10 cellular contexts compared by ENCODE assay signal in the genomic region with DNA sequence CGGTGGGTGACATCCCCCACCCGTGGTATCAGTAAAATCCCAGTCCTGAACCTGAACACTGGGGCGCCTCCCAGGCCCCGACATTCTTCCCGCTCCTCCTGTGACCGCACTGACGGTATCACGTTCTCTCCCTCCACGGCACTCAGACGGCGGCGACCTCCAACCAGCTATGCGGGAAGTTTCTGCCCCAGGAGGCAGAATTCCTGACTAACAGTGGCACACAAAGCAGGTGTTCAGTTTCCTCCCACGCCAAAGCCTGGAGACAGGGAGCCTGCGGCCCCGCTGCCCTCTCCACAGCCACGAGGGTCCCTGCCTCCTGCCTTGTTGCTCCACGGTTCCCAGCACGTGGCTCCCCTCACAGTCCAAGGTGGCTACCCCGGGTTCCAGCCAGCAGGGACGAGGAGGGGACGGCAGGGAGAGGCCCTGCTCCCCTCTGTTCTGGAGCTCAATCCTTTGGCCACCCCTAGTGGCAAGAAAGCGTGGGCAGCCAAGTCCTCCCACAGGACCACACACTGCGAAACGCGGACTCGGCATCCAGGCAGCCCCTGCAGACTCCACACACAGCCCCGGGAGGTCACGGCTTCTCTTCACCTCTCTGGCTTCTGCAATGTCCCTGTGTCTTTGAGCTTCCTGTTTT. TPM values are rescaled to one million over a fixed set of nuclear protein-coding genes. Genes with fewer than 3 reads are reported as not detected.
DNase-seq lines count a peak whose midpoint lies in the region; ATAC-seq and TF ChIP-seq lines count a peak whose summit lies in the region.
"Had no signal": no experiment of that assay in that cellular context is flagged by ENCODE, and none has a peak within 500 bp of the region (broad histone marks: within the 10 kb centered on the region; RNA-seq: fewer than 3 reads in every experiment).

No MANE protein-coding gene starts in this region.

- DNase-seq in activated T-cell treated with anti-CD3 and anti-CD28 coated beads, Interleukin-2, amount 50 U/mL, for 24 hours: no peak
- DNase-seq in activated T-cell treated with anti-CD3 and anti-CD28 coated beads for 4 hours: no peak
- no peak for DNase-seq in endothelial cell (ENCODE audit: low spot score)
- no peak for DNase-seq in lung (ENCODE audit: low spot score)
- peak in 1 of 2 donors; percentile 59 for DNase-seq in upper lobe of left lung
- DNase-seq in DMS53 (lab: John Stamatoyannopoulos, UW): no peak
- DNase-seq: activated CD4-positive, alpha-beta T cell treated with anti-CD3 and anti-CD28 coated beads for 48 hours; naive B cell had no signal

- peak overlapping the region; percentile 11 for H3K27ac Mint-ChIP-seq in activated T-cell treated with anti-CD3 and anti-CD28 coated beads, Interleukin-2, amount 50 U/mL, for 24 hours
- peak overlapping the region; percentile 75 for H3K27ac Mint-ChIP-seq in endothelial cell (ENCODE audit: unreplicated experiment)

- H3K36me3 Mint-ChIP-seq in activated T-cell treated with anti-CD3 and anti-CD28 coated beads, Interleukin-2, amount 50 U/mL, for 24 hours (ENCODE audit: low read depth): peaks cover 81% of the 10 kb centered on the region
- peaks cover 24% of the 10 kb centered on the region for H3K36me3 Mint-ChIP-seq in endothelial cell (ENCODE audit: low read depth, unreplicated experiment)

- TF ChIP-seq CTCF in endothelial cell (IDR thresholded peaks at IDR 0.05; ENCODE audit: unreplicated experiment): no peak
- peak; percentile 23 for TF ChIP-seq CTCF in lung (IDR thresholded peaks at IDR 0.05; ENCODE audit: control extremely low read depth, extremely low read depth)
- TF ChIP-seq CTCF in upper lobe of left lung (IDR thresholded peaks at IDR 0.05): peak in 4 of 6 experiments; percentile 36 to 51 (median 44)

- H3K9me3 Mint-ChIP-seq in activated T-cell treated with anti-CD3 and anti-CD28 coated beads, Interleukin-2, amount 50 U/mL, for 24 hours: no peaks in the 10 kb centered on the region
- H3K9me3 Mint-ChIP-seq in endothelial cell (ENCODE audit: unreplicated experiment): no peaks in the 10 kb centered on the region
- H3K9me3 Mint-ChIP-seq: naive B cell had no signal

- no peaks in the 10 kb centered on the region for H3K9me3 ChIP-seq in lung (ENCODE audit: control insufficient read depth in 2 of 2, insufficient read depth in 1 of 2, low read length in 1 of 2)
- no peaks in the 10 kb centered on the region for H3K9me3 ChIP-seq in upper lobe of left lung

- no peaks in the 10 kb centered on the region for H3K27me3 Mint-ChIP-seq in activated T-cell treated with anti-CD3 and anti-CD28 coated beads, Interleukin-2, amount 50 U/mL, for 24 hours
- H3K27me3 Mint-ChIP-seq in endothelial cell (ENCODE audit: unreplicated experiment): peaks cover 3% of the 10 kb centered on the region
- H3K27me3 Mint-ChIP-seq: naive B cell had no signal

- 67 to 82% methylated on average over 29 of the region's 29 CpGs for WGBS in lung, 2 donors
- WGBS in upper lobe of left lung, 2 donors: 66% methylated on average over 15 to 29 of the region's 29 CpGs

- H3K27me3 ChIP-seq in lung (ENCODE audit: control insufficient read depth, insufficient read depth) (no peaks in the 10 kb centered on the region), upper lobe of left lung (no peaks in the 10 kb centered on the region)

- no peaks in the 10 kb centered on the region for H3K4me1 Mint-ChIP-seq in activated T-cell treated with anti-CD3 and anti-CD28 coated beads, Interleukin-2, amount 50 U/mL, for 24 hours (ENCODE audit: low read depth)
- no peaks in the 10 kb centered on the region for H3K4me1 Mint-ChIP-seq in endothelial cell (ENCODE audit: unreplicated experiment)

- TF ChIP-seq EP300 in upper lobe of left lung (IDR thresholded peaks at IDR 0.05): no peak

- peaks cover 4 to 83% of the 10 kb centered on the region in 2 donors for H3K36me3 ChIP-seq in lung (ENCODE audit: control insufficient read depth in 2 of 2, insufficient read depth in 2 of 2, low read length in 2 of 2)
- H3K36me3 ChIP-seq in upper lobe of left lung: peaks cover 24 to 94% (median 79%) of the 10 kb centered on the region in 4 donors

- H3K4me3 ChIP-seq in lung (no peak overlapping the region), upper lobe of left lung (peak overlapping the region in 1 of 4 donors; percentile 4)

- no peak overlapping the region for H3K4me3 Mint-ChIP-seq in activated T-cell treated with anti-CD3 and anti-CD28 coated beads, Interleukin-2, amount 50 U/mL, for 24 hours
- no peak overlapping the region for H3K4me3 Mint-ChIP-seq in endothelial cell (ENCODE audit: unreplicated experiment)

- H3K27ac ChIP-seq in lung (ENCODE audit: low read depth in 1 of 2, low read length in 1 of 2) (peak overlapping the region in 1 of 2 donors; percentile 48), upper lobe of left lung (peak overlapping the region; percentile 7 to 77 (median 62))

- ATAC-seq in lung (ENCODE audit: insufficient read depth, low FRiP score) (peak; percentile 15), upper lobe of left lung (ENCODE audit: low FRiP score in 2 of 2) (peak; percentile 12 to 63), GM19035 (IDR thresholded peaks at IDR 0.05; ENCODE audit: unreplicated experiment) (no peak), GM18868 (IDR thresholded peaks at IDR 0.05; ENCODE audit: unreplicated experiment) (no peak)

- TF ChIP-seq POLR2A in upper lobe of left lung (IDR thresholded peaks at IDR 0.05): no peak

- H3K4me1 ChIP-seq in lung (ENCODE audit: control insufficient read depth in 2 of 2, insufficient read depth in 2 of 2, low read length in 2 of 2) (peaks cover 0 to 6% of the 10 kb centered on the region in 2 donors), upper lobe of left lung (peaks cover 14 to 24% (median 20%) of the 10 kb centered on the region in 4 donors)

RNA-seq across cellular contexts. Expression of gene CTBP1, which starts 15.2 kb away (rescaled TPM):
- total RNA-seq in endothelial cell (ENCODE audit: unreplicated experiment) (165 TPM), lung (100 to 1,000 TPM; 121 to 204 TPM), upper lobe of left lung (100 to 1,000 TPM; 142 to 483 (median 213) TPM)
- polyA plus RNA-seq in lung: 100 to 1,000 TPM; 126 to 150 TPM

RNA-seq across cellular contexts. Expression of gene MAEA, which starts 55.9 kb away (rescaled TPM):
- total RNA-seq in endothelial cell (ENCODE audit: unreplicated experiment): 68.2 TPM
- 10 to 100 TPM; 54.5 to 67.4 TPM for total RNA-seq in lung
- 10 to 100 TPM; 39.7 to 67.1 TPM for polyA plus RNA-seq in lung
- total RNA-seq in upper lobe of left lung: 100 to 1,000 TPM in 1 of 6 donors, 10 to 100 TPM in 5; 58.5 to 289 (median 73.0) TPM

Comparison
In these comparisons a context has a peak if more than half of its experiments do, and no peak if none do; other contexts are left out.
1. ATAC-seq: peak in lung (single experiment) and upper lobe of left lung (2 of 2); none in GM19035 (single experiment) and GM18868 (single experiment).